38 cellular contexts compared by ENCODE assay signal in genomic region chr6:117861545-117861944, GRCh38. TPM values are rescaled to one million over a fixed set of nuclear protein-coding genes. Genes with fewer than 3 reads are reported as not detected.
"Had no signal": no experiment of that assay in that cellular context is flagged by ENCODE, and none has a peak within 500 bp of the region (broad histone marks: within the 10 kb centered on the region; RNA-seq: fewer than 3 reads in every experiment).

No MANE protein-coding gene starts in this region.

- H3K27me3 ChIP-seq: MG63 had no signal

- H3K36me3 ChIP-seq: MG63 had no signal

- H3K9me3 ChIP-seq: MG63 had no signal

- DNase-seq: Karpas-422, Kasumi-1, MG63, MM.1S, MV-4-11, NCI-H1048, NCI-H1092, NCI-H1092 treated with DMSO at 0.1 percent for 48 hours, NCI-H1105, NCI-H1105 treated with DMSO at 0.1 percent for 48 hours, NCI-H1417, NCI-H1417 treated with DMSO at 0.1 percent for 48 hours, NCI-H1436, NCI-H1436 treated with DMSO at 0.1 percent for 48 hours, NCI-H146, NCI-H1694, NCI-H1694 treated with DMSO at 0.1 percent for 48 hours, NCI-H187, NCI-H187 treated with DMSO at 0.1 percent for 48 hours, NCI-H1930, NCI-H2029, NCI-H2029 treated with DMSO at 0.1 percent for 48 hours, NCI-H2081, NCI-H2081 treated with DMSO at 0.1 percent for 48 hours, NCI-H2107, NCI-H2171, NCI-H2171 treated with DMSO at 0.1 percent for 48 hours, NCI-H2227 treated with DMSO at 0.1 percent for 48 hours, NCI-H226, NCI-H345, NCI-H446, NCI-H446 treated with DMSO at 0.1 percent for 48 hours, NCI-H510A, NCI-H510A treated with DMSO at 0.1 percent for 48 hours, NCI-H524 had no signal

- H3K4me3 ChIP-seq: MG63 had no signal

RNA-seq across cellular contexts. Expression of gene SLC35F1, which starts 45.5 kb away (rescaled TPM):
- total RNA-seq: LHCN-M2, MCF 10A, NCI-H460 had no signal
